Comparison of ENCODE assay signal across 21 cellular contexts in genomic region chr3:5214352-5214751, GRCh38. TPM values are rescaled to one million over a fixed set of nuclear protein-coding genes. Genes with fewer than 3 reads are reported as not detected.
A peak's percentile ranks its signal among the peaks of the same experiment; 100 is the strongest.
DNase-seq lines count a peak whose midpoint lies in the region; ATAC-seq and TF ChIP-seq lines count a peak whose summit lies in the region.
"Had no signal": no experiment of that assay in that cellular context is flagged by ENCODE, and none has a peak within 500 bp of the region (broad histone marks: within the 10 kb centered on the region; RNA-seq: fewer than 3 reads in every experiment).

No MANE protein-coding gene starts in this region.

- peaks cover 57% of the 10 kb centered on the region for H3K36me3 ChIP-seq in mammary epithelial cell (ENCODE audit: insufficient read depth, low read length)
- H3K36me3 ChIP-seq in DND-41 (ENCODE audit: insufficient read depth, low read length): peaks cover 98% of the 10 kb centered on the region

- no peak for TF ChIP-seq CTCF in MCF 10A (IDR thresholded peaks at IDR 0.05; ENCODE audit: unreplicated experiment)
- no peak for TF ChIP-seq CTCF in mammary epithelial cell (conservative IDR thresholded peaks at IDR 0.05 in 1 of 2, IDR thresholded peaks at IDR 0.05 in 1 of 2; ENCODE audit: extremely low read depth in 1 of 2, insufficient read depth in 1 of 2, low read depth in 1 of 2, low read length in 2 of 2)
- no peak for TF ChIP-seq CTCF in DND-41 (IDR thresholded peaks at IDR 0.05; ENCODE audit: borderline replicate concordance, extremely low read depth, low read length, poor library complexity, severe bottlenecking)
- no peak for TF ChIP-seq CTCF in progenitor cell of endocrine pancreas (IDR thresholded peaks at IDR 0.05; ENCODE audit: unreplicated experiment)

- peak overlapping the region; percentile 12 for H3K27ac Mint-ChIP-seq in MCF 10A (ENCODE audit: low read depth, unreplicated experiment)
- H3K27ac Mint-ChIP-seq in activated T-helper 2 cell treated with anti-CD3 and anti-CD28 coated beads, Interferon-gamma antibody, Interleukin-2, Interleukin-4, amounts not matched to agents 10 μg/mL and 5 μg/mL and 100 μg/mL, durations not matched to agents 14 hours and 24 hours and 36 hours: peak overlapping the region; percentile 13
- H3K27ac Mint-ChIP-seq in progenitor cell of endocrine pancreas: peak overlapping the region; percentile 59

- POLR2A ChIA-PET in MCF 10A (lab: Yijun Ruan, JAX): no interaction called here

- H3K4me3 ChIP-seq in mammary epithelial cell (replicated peaks in 1 of 3; ENCODE audit: insufficient read depth in 1 of 3, low read depth in 2 of 3, low read length in 3 of 3): no peak overlapping the region
- no peak overlapping the region for H3K4me3 ChIP-seq in DND-41 (ENCODE audit: low read depth in 1 of 2, low read length in 2 of 2)
- H3K4me3 ChIP-seq: left ventricle myocardium inferior, smooth muscle cell had no signal

- no TSS peak for BruUV-seq in MCF 10A (replicated peaks; lab: Mats Ljungman, UMichigan)
- BruUV-seq in mammary epithelial cell (replicated peaks; lab: Mats Ljungman, UMichigan): no TSS peak

- H3K9me3 ChIP-seq in mammary epithelial cell (replicated peaks; ENCODE audit: insufficient read depth, low read length) (no peaks in the 10 kb centered on the region), DND-41 (ENCODE audit: insufficient read depth, low read length, severe bottlenecking) (no peaks in the 10 kb centered on the region)
- H3K9me3 ChIP-seq: left ventricle myocardium inferior had no signal

- H3K27me3 ChIP-seq in mammary epithelial cell (ENCODE audit: insufficient read depth, low read length) (no peaks in the 10 kb centered on the region), DND-41 (ENCODE audit: insufficient read depth, low read length, poor library complexity) (no peaks in the 10 kb centered on the region)

- H2AFZ ChIP-seq in mammary epithelial cell (ENCODE audit: low read depth, low read length): no peak overlapping the region
- H2AFZ ChIP-seq in DND-41 (ENCODE audit: low read depth, low read length): no peak overlapping the region

- intact Hi-C loops in MCF 10A (cut with micrococcal nuclease) (no loop called here), mammary epithelial cell (cut with micrococcal nuclease) (no loop called here)
- intact Hi-C loops in activated T-helper 2 cell treated with anti-CD3 and anti-CD28 coated beads, Interferon-gamma antibody, Interleukin-2, Interleukin-4, amounts not matched to agents 10 μg/mL and 5 μg/mL and 100 μg/mL, durations not matched to agents 14 hours and 24 hours and 36 hours (cut with micrococcal nuclease): no loop called here

- CTCF ChIA-PET in MCF 10A (lab: Yijun Ruan, JAX): interaction anchor here (1.3 kb wide), 1 partner anchor 90 kb away, joined by 3 read pairs; no protein-coding TSS in a partner anchor
- CTCF ChIA-PET in mammary epithelial cell (lab: Charles Lee; ENCODE audit: low non-redundant PET): no interaction called here

- H3K4me1 Mint-ChIP-seq in MCF 10A (ENCODE audit: insufficient read depth, unreplicated experiment) (no peaks in the 10 kb centered on the region), progenitor cell of endocrine pancreas (ENCODE audit: low read depth) (peaks cover 21% of the 10 kb centered on the region)
- H3K4me1 Mint-ChIP-seq in activated T-helper 2 cell treated with anti-CD3 and anti-CD28 coated beads, Interferon-gamma antibody, Interleukin-2, Interleukin-4, amounts not matched to agents 10 μg/mL and 5 μg/mL and 100 μg/mL, durations not matched to agents 14 hours and 24 hours and 36 hours (ENCODE audit: low read depth): peaks cover 9% of the 10 kb centered on the region

- H4K20me1 ChIP-seq in mammary epithelial cell (ENCODE audit: insufficient read depth, low read length) (no peaks in the 10 kb centered on the region), DND-41 (ENCODE audit: insufficient read depth, low read length) (peaks cover 60% of the 10 kb centered on the region)

- H3K79me2 ChIP-seq in mammary epithelial cell (ENCODE audit: insufficient read depth, low read length) (peaks cover 15% of the 10 kb centered on the region), DND-41 (ENCODE audit: insufficient read depth, low read length) (peaks cover 29% of the 10 kb centered on the region)

- H3K9me3 Mint-ChIP-seq in MCF 10A (ENCODE audit: unreplicated experiment) (no peaks in the 10 kb centered on the region), progenitor cell of endocrine pancreas (ENCODE audit: low read depth) (no peaks in the 10 kb centered on the region)
- no peaks in the 10 kb centered on the region for H3K9me3 Mint-ChIP-seq in activated T-helper 2 cell treated with anti-CD3 and anti-CD28 coated beads, Interferon-gamma antibody, Interleukin-2, Interleukin-4, amounts not matched to agents 10 μg/mL and 5 μg/mL and 100 μg/mL, durations not matched to agents 14 hours and 24 hours and 36 hours
- H3K9me3 Mint-ChIP-seq: brain; naive thymus-derived CD8-positive, alpha-beta T cell had no signal

- 92% methylated on average over 8 of the region's 9 CpGs for WGBS in mammary epithelial cell (ENCODE audit: low coverage, missing lambda C conversion rate)

- no peak for DNase-seq in MCF 10A (ENCODE audit: unreplicated experiment)
- no peak for DNase-seq in mammary epithelial cell
- DNase-seq in DND-41: no peak
- DNase-seq in activated T-helper 2 cell treated with anti-CD3 and anti-CD28 coated beads, Interferon-gamma antibody, Interleukin-2, Interleukin-4, amounts not matched to agents 10 μg/mL and 5 μg/mL and 100 μg/mL, durations not matched to agents 14 hours and 24 hours and 36 hours (ENCODE audit: low spot score): no peak
- no peak for DNase-seq in progenitor cell of endocrine pancreas (ENCODE audit: low spot score, unreplicated experiment)
- DNase-seq in pons (ENCODE audit: low spot score): no peak
- DNase-seq in HPDE6-E6E7 (ENCODE audit: extremely low spot score): no peak
- DNase-seq in stimulated activated CD8-positive, alpha-beta memory T cell treated with anti-CD3 and anti-CD28 coated beads, Interleukin-4, amount 100 ng/mL, for 48 hours: no peak
- DNase-seq: activated CD4-positive, CD25-positive, alpha-beta regulatory T cell treated with anti-CD3 and anti-CD28 coated beads, Interleukin-2, amount 50 U/mL, for 72 hours; effector CD4-positive, alpha-beta T cell; GOT3; left ventricle myocardium inferior; naive thymus-derived CD8-positive, alpha-beta T cell; NCI-H1694; stimulated activated CD4-positive, alpha-beta T cell treated with anti-CD3 and anti-CD28 coated beads, Interleukin-2, amount 100 ng/mL, for 24 hours; T-helper 1 cell had no signal

- no peak overlapping the region for H3K9ac ChIP-seq in mammary epithelial cell (ENCODE audit: insufficient read depth, low read length)
- no peak overlapping the region for H3K9ac ChIP-seq in DND-41 (ENCODE audit: low read depth, low read length)

- H3K4me1 ChIP-seq in mammary epithelial cell (ENCODE audit: insufficient read depth, low read length) (no peaks in the 10 kb centered on the region), DND-41 (ENCODE audit: insufficient read depth, low read length) (no peaks in the 10 kb centered on the region)
- H3K4me1 ChIP-seq: left ventricle myocardium inferior had no signal

- dilution Hi-C loops in mammary epithelial cell (cut with HindIII; ENCODE audit: low sequenced_read_pairs): no loop called here

- H3K27me3 Mint-ChIP-seq in MCF 10A (ENCODE audit: insufficient read depth, unreplicated experiment): no peaks in the 10 kb centered on the region
- no peaks in the 10 kb centered on the region for H3K27me3 Mint-ChIP-seq in activated T-helper 2 cell treated with anti-CD3 and anti-CD28 coated beads, Interferon-gamma antibody, Interleukin-2, Interleukin-4, amounts not matched to agents 10 μg/mL and 5 μg/mL and 100 μg/mL, durations not matched to agents 14 hours and 24 hours and 36 hours (ENCODE audit: low read depth)
- no peaks in the 10 kb centered on the region for H3K27me3 Mint-ChIP-seq in progenitor cell of endocrine pancreas
- H3K27me3 Mint-ChIP-seq: brain; naive thymus-derived CD8-positive, alpha-beta T cell had no signal

- peak; percentile 6; the same call in 1 of the 3 replicates for ATAC-seq in DND-41 (ENCODE audit: insufficient read depth, low read depth)
- ATAC-seq: naive thymus-derived CD8-positive, alpha-beta T cell had no signal

- H3K4me2 ChIP-seq in mammary epithelial cell (ENCODE audit: insufficient read depth, low read depth, low read length): no peak overlapping the region
- H3K4me2 ChIP-seq in DND-41 (ENCODE audit: insufficient read depth, low read length): no peak overlapping the region
- H3K4me2 ChIP-seq: smooth muscle cell had no signal

- in situ Hi-C loops in mammary epithelial cell (cut with MboI; ENCODE audit: low sequenced_read_pairs in 2 of 2): no loop called here

- H3K4me3 Mint-ChIP-seq in MCF 10A (ENCODE audit: unreplicated experiment): no peak overlapping the region
- no peak overlapping the region for H3K4me3 Mint-ChIP-seq in activated T-helper 2 cell treated with anti-CD3 and anti-CD28 coated beads, Interferon-gamma antibody, Interleukin-2, Interleukin-4, amounts not matched to agents 10 μg/mL and 5 μg/mL and 100 μg/mL, durations not matched to agents 14 hours and 24 hours and 36 hours (ENCODE audit: low read depth)
- no peak overlapping the region for H3K4me3 Mint-ChIP-seq in progenitor cell of endocrine pancreas (ENCODE audit: low read depth)
- H3K4me3 Mint-ChIP-seq: brain; naive thymus-derived CD8-positive, alpha-beta T cell had no signal

- no peak overlapping the region for H3K27ac ChIP-seq in mammary epithelial cell (ENCODE audit: insufficient read depth, low read depth, low read length)
- 0 out of 2 replicates have a peak overlapping the region, but pooled peaks have one; percentile 11 for H3K27ac ChIP-seq in DND-41 (ENCODE audit: low read length)
- H3K27ac ChIP-seq: C4-2B, epithelial cell of prostate, left ventricle myocardium inferior, RWPE1 had no signal

- peaks cover 91% of the 10 kb centered on the region for H3K36me3 Mint-ChIP-seq in MCF 10A (ENCODE audit: insufficient read depth, unreplicated experiment)
- H3K36me3 Mint-ChIP-seq in activated T-helper 2 cell treated with anti-CD3 and anti-CD28 coated beads, Interferon-gamma antibody, Interleukin-2, Interleukin-4, amounts not matched to agents 10 μg/mL and 5 μg/mL and 100 μg/mL, durations not matched to agents 14 hours and 24 hours and 36 hours (ENCODE audit: low read depth): peaks cover 89% of the 10 kb centered on the region
- H3K36me3 Mint-ChIP-seq in progenitor cell of endocrine pancreas (ENCODE audit: insufficient read depth): peaks cover 54% of the 10 kb centered on the region

RNA-seq across cellular contexts. Expression of gene EDEM1, which starts 26.8 kb away (rescaled TPM):
- total RNA-seq in MCF 10A (2022) (114 and 157 TPM in 2 replicates), mammary epithelial cell (10 to 100 TPM; 78.0 to 98.0 TPM), progenitor cell of endocrine pancreas (24.1 and 25.4 TPM in 2 replicates)
- 47.0 TPM for polyA plus RNA-seq in mammary epithelial cell
- polyA minus RNA-seq in mammary epithelial cell: 70.9 TPM
- 183 and 187 TPM in 2 replicates for total RNA-seq in activated T-helper 2 cell treated with anti-CD3 and anti-CD28 coated beads, Interferon-gamma antibody, Interleukin-2, Interleukin-4, amounts not matched to agents 10 μg/mL and 5 μg/mL and 100 μg/mL, durations not matched to agents 14 hours and 24 hours and 36 hours
